1 cellular context compared by ENCODE assay signal in genomic region chr17:4492762-4493561, GRCh38.
TF ChIP-seq lines count a peak whose summit lies in the region.

No MANE protein-coding gene starts in this region.

TF ChIP-seq in H1, 55 proteins besides CTCF, POLR2A, EP300 and RAD21 (continued from another document):
- no peak for TF ChIP-seq TAF7 (optimal IDR thresholded peaks at IDR 0.05; ENCODE audit: borderline replicate concordance, low read depth, low read length)
- TF ChIP-seq CHD2 (IDR thresholded peaks at IDR 0.05; ENCODE audit: low read length) = 0 out of 2 replicates have a peak, but pooled peaks have one; percentile 39
- TF ChIP-seq BCL11A (IDR thresholded peaks at IDR 0.05; ENCODE audit: low read depth in 2 of 2, low read length in 2 of 2) = no peak
- peak; percentile 29; the same call in 1 of the 2 replicates for TF ChIP-seq CEBPB (IDR thresholded peaks at IDR 0.05; ENCODE audit: low read depth, low read length)
- TF ChIP-seq TAF1 (IDR thresholded peaks at IDR 0.05; ENCODE audit: low read depth, low read length) = no peak
- no peak for TF ChIP-seq CBX8 (IDR thresholded peaks at IDR 0.05; ENCODE audit: borderline replicate concordance, low read depth, low read length)
- no peak for TF ChIP-seq KDM1A (IDR thresholded peaks at IDR 0.05; ENCODE audit: borderline replicate concordance, low read length)
- TF ChIP-seq ATF2 (IDR thresholded peaks at IDR 0.05; ENCODE audit: low read length) = no peak
- 0 out of 2 replicates have a peak, but pooled peaks have one; percentile 30 for TF ChIP-seq JUND (IDR thresholded peaks at IDR 0.05; ENCODE audit: low read length)
- peak in 1 of 2 experiments; percentile 73; a peak in 1 of 4 replicates for TF ChIP-seq HDAC2 (IDR thresholded peaks at IDR 0.05; ENCODE audit: borderline replicate concordance in 1 of 2, low read depth in 2 of 2, low read length in 2 of 2)
- TF ChIP-seq MAX (IDR thresholded peaks at IDR 0.05) = peak; percentile 92
- no peak for TF ChIP-seq SP4 (IDR thresholded peaks at IDR 0.05; ENCODE audit: low read length)
- no peak for TF ChIP-seq TCF12 (IDR thresholded peaks at IDR 0.05; ENCODE audit: low read depth, low read length)
- TF ChIP-seq, protein P1, sequence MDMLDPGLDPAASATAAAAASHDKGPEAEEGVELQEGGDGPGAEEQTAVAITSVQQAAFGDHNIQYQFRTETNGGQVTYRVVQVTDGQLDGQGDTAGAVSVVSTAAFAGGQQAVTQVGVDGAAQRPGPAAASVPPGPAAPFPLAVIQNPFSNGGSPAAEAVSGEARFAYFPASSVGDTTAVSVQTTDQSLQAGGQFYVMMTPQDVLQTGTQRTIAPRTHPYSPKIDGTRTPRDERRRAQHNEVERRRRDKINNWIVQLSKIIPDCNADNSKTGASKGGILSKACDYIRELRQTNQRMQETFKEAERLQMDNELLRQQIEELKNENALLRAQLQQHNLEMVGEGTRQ (IDR thresholded peaks at IDR 0.05; ENCODE audit: low read length) = no peak
- TF ChIP-seq POU5F1 (IDR thresholded peaks at IDR 0.05; ENCODE audit: low read depth, low read length) = no peak
- no peak for TF ChIP-seq ZNF274 (IDR thresholded peaks at IDR 0.05; ENCODE audit: borderline replicate concordance, extremely low read depth, low read length)
- no peak for TF ChIP-seq TEAD4 (IDR thresholded peaks at IDR 0.05; ENCODE audit: low read depth, low read length)
- peak; percentile 68; the same call in 1 of the 2 replicates for TF ChIP-seq GABPA (IDR thresholded peaks at IDR 0.05; ENCODE audit: borderline replicate concordance, insufficient read depth, low read length)
- peak; percentile 96 for TF ChIP-seq SIN3A (conservative IDR thresholded peaks at IDR 0.05 in 1 of 2, IDR thresholded peaks at IDR 0.05 in 1 of 2; ENCODE audit: low read depth in 1 of 2, low read length in 2 of 2)
- TF ChIP-seq MAFK (IDR thresholded peaks at IDR 0.05; ENCODE audit: low read depth, low read length) = no peak
- TF ChIP-seq EGR1 (IDR thresholded peaks at IDR 0.05; ENCODE audit: borderline replicate concordance, low read depth, low read length) = no peak
- peak; percentile 65; the same call in 1 of the 2 replicates for TF ChIP-seq CREB1 (IDR thresholded peaks at IDR 0.05)
- no peak for TF ChIP-seq RNF2 (IDR thresholded peaks at IDR 0.05; ENCODE audit: borderline replicate concordance, low read depth, low read length, missing control alignments, poor library complexity, severe bottlenecking)
- no peak for TF ChIP-seq CHD7 (IDR thresholded peaks at IDR 0.05; ENCODE audit: insufficient replicate concordance, low read length)
- TF ChIP-seq POLR2AphosphoS5 (IDR thresholded peaks at IDR 0.05; ENCODE audit: low read depth, low read length) = no peak
- TF ChIP-seq CTBP2 (IDR thresholded peaks at IDR 0.05; ENCODE audit: borderline replicate concordance, insufficient read depth, insufficient read length, low read length) = no peak
- no peak for TF ChIP-seq GTF2F1 (IDR thresholded peaks at IDR 0.05; ENCODE audit: borderline replicate concordance, low read depth, low read length)
